ENCODE assay signal across 1 cellular context in the genomic region with DNA sequence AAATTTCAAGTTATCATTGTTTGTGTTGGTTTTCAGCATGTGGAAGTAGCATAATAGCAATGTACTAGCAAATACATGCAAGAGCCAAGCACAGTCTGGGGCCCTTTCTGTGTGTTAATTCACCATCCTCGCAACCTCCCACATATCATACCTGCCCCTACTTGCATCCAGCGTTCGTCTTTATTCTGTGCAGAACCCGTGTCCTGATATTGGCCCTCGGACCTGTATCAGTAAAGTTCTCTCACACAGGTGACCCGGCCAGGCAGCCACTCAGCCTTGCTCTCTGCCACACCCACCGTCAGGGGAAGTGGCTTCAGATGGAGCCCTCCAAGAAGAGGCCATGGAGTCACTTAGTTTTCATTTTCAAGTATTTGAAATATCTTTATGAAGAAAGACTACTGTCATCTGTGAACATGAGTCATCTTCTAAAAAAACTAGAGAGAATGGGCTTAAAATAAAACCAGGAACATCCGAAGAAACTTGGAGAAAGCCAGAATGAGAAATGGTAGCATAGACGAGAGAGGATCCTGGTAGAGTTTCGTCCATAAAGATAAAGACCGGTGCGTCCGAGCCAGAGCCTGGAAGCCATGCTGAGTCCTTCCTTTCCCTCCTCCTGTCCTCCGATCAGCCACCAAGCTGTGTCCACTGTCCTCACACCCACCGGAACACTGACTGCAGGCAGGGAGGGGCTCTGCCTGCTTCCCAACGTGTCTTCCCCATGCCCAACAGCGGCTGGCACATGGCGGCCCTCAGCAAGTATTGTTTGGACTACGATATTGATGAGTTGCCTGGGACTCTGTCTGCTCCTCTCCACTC.
TF ChIP-seq lines count a peak whose summit lies in the region.

No MANE protein-coding gene starts in this region.

TF ChIP-seq in HepG2, 621 proteins besides CTCF, POLR2A, EP300 and RAD21:
- TF ChIP-seq, protein P1, sequence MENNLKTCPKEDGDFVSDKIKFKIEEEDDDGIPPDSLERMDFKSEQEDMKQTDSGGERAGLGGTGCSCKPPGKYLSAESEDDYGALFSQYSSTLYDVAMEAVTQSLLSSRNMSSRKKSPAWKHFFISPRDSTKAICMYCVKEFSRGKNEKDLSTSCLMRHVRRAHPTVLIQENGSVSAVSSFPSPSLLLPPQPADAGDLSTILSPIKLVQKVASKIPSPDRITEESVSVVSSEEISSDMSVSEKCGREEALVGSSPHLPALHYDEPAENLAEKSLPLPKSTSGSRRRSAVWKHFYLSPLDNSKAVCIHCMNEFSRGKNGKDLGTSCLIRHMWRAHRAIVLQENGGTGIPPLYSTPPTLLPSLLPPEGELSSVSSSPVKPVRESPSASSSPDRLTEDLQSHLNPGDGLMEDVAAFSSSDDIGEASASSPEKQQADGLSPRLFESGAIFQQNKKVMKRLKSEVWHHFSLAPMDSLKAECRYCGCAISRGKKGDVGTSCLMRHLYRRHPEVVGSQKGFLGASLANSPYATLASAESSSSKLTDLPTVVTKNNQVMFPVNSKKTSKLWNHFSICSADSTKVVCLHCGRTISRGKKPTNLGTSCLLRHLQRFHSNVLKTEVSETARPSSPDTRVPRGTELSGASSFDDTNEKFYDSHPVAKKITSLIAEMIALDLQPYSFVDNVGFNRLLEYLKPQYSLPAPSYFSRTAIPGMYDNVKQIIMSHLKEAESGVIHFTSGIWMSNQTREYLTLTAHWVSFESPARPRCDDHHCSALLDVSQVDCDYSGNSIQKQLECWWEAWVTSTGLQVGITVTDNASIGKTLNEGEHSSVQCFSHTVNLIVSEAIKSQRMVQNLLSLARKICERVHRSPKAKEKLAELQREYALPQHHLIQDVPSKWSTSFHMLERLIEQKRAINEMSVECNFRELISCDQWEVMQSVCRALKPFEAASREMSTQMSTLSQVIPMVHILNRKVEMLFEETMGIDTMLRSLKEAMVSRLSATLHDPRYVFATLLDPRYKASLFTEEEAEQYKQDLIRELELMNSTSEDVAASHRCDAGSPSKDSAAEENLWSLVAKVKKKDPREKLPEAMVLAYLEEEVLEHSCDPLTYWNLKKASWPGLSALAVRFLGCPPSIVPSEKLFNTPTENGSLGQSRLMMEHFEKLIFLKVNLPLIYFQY (CRISPR knock-in tag; IDR thresholded peaks at IDR 0.05; ENCODE audit: borderline replicate concordance), result no peak
- no peak for TF ChIP-seq SUZ12 (IDR thresholded peaks at IDR 0.05; ENCODE audit: low read depth, low read length)
- TF ChIP-seq KLF6 (CRISPR knock-in tag; IDR thresholded peaks at IDR 0.05), result no peak
- peak; percentile 24 for TF ChIP-seq AGO2 (optimal IDR thresholded peaks at IDR 0.05; ENCODE audit: low read depth, low read length)
- TF ChIP-seq, protein P2, sequence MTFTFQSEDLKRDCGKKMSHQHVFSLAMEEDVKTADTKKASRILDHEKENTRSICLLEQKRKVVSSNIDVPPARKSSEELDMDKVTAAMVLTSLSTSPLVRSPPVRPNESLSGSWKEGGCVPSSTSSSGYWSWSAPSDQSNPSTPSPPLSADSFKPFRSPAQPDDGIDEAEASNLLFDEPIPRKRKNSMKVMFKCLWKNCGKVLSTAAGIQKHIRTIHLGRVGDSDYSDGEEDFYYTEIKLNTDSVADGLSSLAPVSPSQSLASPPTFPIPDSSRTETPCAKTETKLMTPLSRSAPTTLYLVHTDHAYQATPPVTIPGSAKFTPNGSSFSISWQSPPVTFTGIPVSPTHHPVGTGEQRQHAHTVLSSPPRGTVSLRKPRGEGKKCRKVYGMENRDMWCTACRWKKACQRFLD (CRISPR knock-in tag; IDR thresholded peaks at IDR 0.05; ENCODE audit: borderline replicate concordance), result no peak
